Comparison of ENCODE assay signal across 31 cellular contexts in genomic region chr10:30559118-30559684, GRCh38.
A peak's percentile ranks its signal among the peaks of the same experiment; 100 is the strongest.
DNase-seq lines count a peak whose midpoint lies in the region; ATAC-seq and TF ChIP-seq lines count a peak whose summit lies in the region.
"Had no signal": no experiment of that assay in that cellular context is flagged by ENCODE, and none has a peak within 500 bp of the region (broad histone marks: within the 10 kb centered on the region; RNA-seq: fewer than 3 reads in every experiment).

No MANE protein-coding gene starts in this region.

- H3K9ac ChIP-seq in endodermal cell (ENCODE audit: extremely low read depth, low read length, poor library complexity, severe bottlenecking) = no peak overlapping the region
- H3K9ac ChIP-seq: neural progenitor cell had no signal

- H3K27me3 ChIP-seq in endodermal cell (ENCODE audit: control insufficient read depth, insufficient read depth, low read length, poor library complexity, severe bottlenecking) (no peaks in the 10 kb centered on the region), suprapubic skin (no peaks in the 10 kb centered on the region)
- H3K27me3 ChIP-seq: BE2C, neural progenitor cell, pancreas, SJSA1, thyroid gland had no signal

- H3K36me3 ChIP-seq in endodermal cell (ENCODE audit: control insufficient read depth, insufficient read depth, low read length) (no peaks in the 10 kb centered on the region), suprapubic skin (no peaks in the 10 kb centered on the region)
- H3K36me3 ChIP-seq: BE2C, HAP-1, neural progenitor cell, pancreas, SJSA1, thyroid gland had no signal

- TF ChIP-seq CTCF in endodermal cell (conservative IDR thresholded peaks at IDR 0.05) = no peak
- no peak for TF ChIP-seq CTCF in suprapubic skin (IDR thresholded peaks at IDR 0.05)

- DNase-seq in stimulated activated naive CD8-positive, alpha-beta T cell treated with anti-CD3 and anti-CD28 coated beads, Interleukin-15, amount 100 ng/mL, for 72 hours = no peak
- no peak for DNase-seq in stimulated activated naive CD8-positive, alpha-beta T cell treated with anti-CD3 and anti-CD28 coated beads, Interleukin-15, Interleukin-2, amounts not matched to agents 100 U/mL and 50 U/mL, for 24 hours
- DNase-seq in NCI-H748 treated with DMSO at 0.1 percent for 48 hours (lab: John Stamatoyannopoulos, UW) = peak; percentile 12
- DNase-seq in endodermal cell = peak; percentile 51
- DNase-seq in NK-92 treated with Interleukin-12 subunit alpha and Interleukin-12 subunit beta, amount 100 ng/mL, for 24 hours (lab: John Stamatoyannopoulos, UW) = no peak
- DNase-seq in suprapubic skin (ENCODE audit: low spot score in 2 of 2) = no peak
- DNase-seq in hippocampal formation (lab: John Stamatoyannopoulos, UW) = no peak
- DNase-seq: ACHN; activated CD4-positive, alpha-beta T cell treated with anti-CD3 and anti-CD28 coated beads, Interleukin-2, amount 50 U/mL, for 1 hour; activated CD4-positive, CD25-positive, alpha-beta regulatory T cell; activated gamma-delta T cell treated with Interleukin-2 at 50 U/mL for 16 hours; activated T-cell treated with anti-CD3 and anti-CD28 coated beads, Interleukin-2, amount 50 U/mL, for 1 hour; BE2C; DMS79; effector memory CD4-positive, alpha-beta T cell; GDM1; NCI-H1092; NCI-H1694; NCI-H226; pancreas; stimulated activated naive CD4-positive, alpha-beta T cell treated with Interleukin-2 at 50 U/mL for 16 hours; thyroid gland had no signal

- no peak overlapping the region for H3K4me3 Mint-ChIP-seq in stimulated activated naive CD8-positive, alpha-beta T cell treated with anti-CD3 and anti-CD28 coated beads, Interleukin-15, amount 100 ng/mL, for 72 hours
- no peak overlapping the region for H3K4me3 Mint-ChIP-seq in endodermal cell
- H3K4me3 Mint-ChIP-seq: IgD-negative memory B cell, memory B cell, neural progenitor cell had no signal

- TF ChIP-seq POLR2A in suprapubic skin (IDR thresholded peaks at IDR 0.05) = no peak

- no peak for TF ChIP-seq EP300 in suprapubic skin (IDR thresholded peaks at IDR 0.05)

- no peaks in the 10 kb centered on the region for H3K36me3 Mint-ChIP-seq in endodermal cell (ENCODE audit: low read depth)
- H3K36me3 Mint-ChIP-seq: memory B cell, neural progenitor cell had no signal

- H3K4me1 ChIP-seq in endodermal cell (ENCODE audit: control insufficient read depth, insufficient read depth, low read length) = peaks cover 3% of the 10 kb centered on the region
- no peaks in the 10 kb centered on the region for H3K4me1 ChIP-seq in suprapubic skin
- H3K4me1 ChIP-seq: BE2C, SJSA1 had no signal

- ATAC-seq in stimulated activated naive CD8-positive, alpha-beta T cell treated with anti-CD3 and anti-CD28 coated beads, Interleukin-15, amount 100 ng/mL, for 72 hours = no peak
- ATAC-seq in stimulated activated naive CD8-positive, alpha-beta T cell treated with anti-CD3 and anti-CD28 coated beads, Interleukin-15, Interleukin-2, amounts not matched to agents 100 U/mL and 50 U/mL, for 24 hours = no peak
- no peak for ATAC-seq in HG02610 (IDR thresholded peaks at IDR 0.05; ENCODE audit: unreplicated experiment)
- ATAC-seq: left lobe of liver, pancreas had no signal

- H3K27ac ChIP-seq in endodermal cell (ENCODE audit: low read depth, low read length) (no peak overlapping the region), suprapubic skin (no peak overlapping the region)
- H3K27ac ChIP-seq: coronary artery, neural progenitor cell, pancreas, SJSA1, thyroid gland had no signal

- no peaks in the 10 kb centered on the region for H3K27me3 Mint-ChIP-seq in stimulated activated naive CD8-positive, alpha-beta T cell treated with anti-CD3 and anti-CD28 coated beads, Interleukin-15, amount 100 ng/mL, for 72 hours
- no peaks in the 10 kb centered on the region for H3K27me3 Mint-ChIP-seq in endodermal cell (ENCODE audit: insufficient read depth)

- H3K4me1 Mint-ChIP-seq in stimulated activated naive CD8-positive, alpha-beta T cell treated with anti-CD3 and anti-CD28 coated beads, Interleukin-15, amount 100 ng/mL, for 72 hours = peaks cover 5% of the 10 kb centered on the region
- peaks cover 21% of the 10 kb centered on the region for H3K4me1 Mint-ChIP-seq in endodermal cell

- WGBS in endodermal cell (ENCODE audit: insufficient coverage in 1 of 2, insufficient read length in 1 of 2), 2 experiments = 70 to 72% methylated on average over 6 to 10 of the region's 10 CpGs
- WGBS in suprapubic skin = 84% methylated on average over 10 of the region's 10 CpGs

- H3K4me3 ChIP-seq in endodermal cell (ENCODE audit: low read length) (no peak overlapping the region), suprapubic skin (no peak overlapping the region)
- H3K4me3 ChIP-seq: coronary artery, HAP-1, neural progenitor cell, pancreas, SJSA1, smooth muscle cell, thyroid gland had no signal

- H3K27ac Mint-ChIP-seq in stimulated activated naive CD8-positive, alpha-beta T cell treated with anti-CD3 and anti-CD28 coated beads, Interleukin-15, amount 100 ng/mL, for 72 hours = peak overlapping the region; percentile 48 to 69
- peak overlapping the region; percentile 82 for H3K27ac Mint-ChIP-seq in endodermal cell
- H3K27ac Mint-ChIP-seq: IgD-negative memory B cell, memory B cell had no signal

- H3K9me3 ChIP-seq in endodermal cell (ENCODE audit: control insufficient read depth, low read length) = no peaks in the 10 kb centered on the region
- H3K9me3 ChIP-seq in suprapubic skin = no peaks in the 10 kb centered on the region
- H3K9me3 ChIP-seq: BE2C, HAP-1, pancreas, SJSA1, thyroid gland had no signal

- H3K9me3 Mint-ChIP-seq in stimulated activated naive CD8-positive, alpha-beta T cell treated with anti-CD3 and anti-CD28 coated beads, Interleukin-15, amount 100 ng/mL, for 72 hours = no peaks in the 10 kb centered on the region
- H3K9me3 Mint-ChIP-seq in endodermal cell = peaks cover 2% of the 10 kb centered on the region
- H3K9me3 Mint-ChIP-seq: memory B cell had no signal

Comparison
In these comparisons a context has a peak if more than half of its experiments do, and no peak if none do; other contexts are left out.
1. DNase-seq: peak in NCI-H748 treated with DMSO at 0.1 percent for 48 hours (single experiment) and endodermal cell (single experiment); none in stimulated activated naive CD8-positive, alpha-beta T cell treated with anti-CD3 and anti-CD28 coated beads, Interleukin-15, amount 100 ng/mL, for 72 hours (0 of 2), stimulated activated naive CD8-positive, alpha-beta T cell treated with anti-CD3 and anti-CD28 coated beads, Interleukin-15, Interleukin-2, amounts not matched to agents 100 U/mL and 50 U/mL, for 24 hours (single experiment), NK-92 treated with Interleukin-12 subunit alpha and Interleukin-12 subunit beta, amount 100 ng/mL, for 24 hours (single experiment), suprapubic skin (0 of 2) and hippocampal formation (0 of 2).